ENCODE assay signal across 28 cellular contexts in genomic region chr4:181157647-181158046, GRCh38.
"Had no signal": no experiment of that assay in that cellular context is flagged by ENCODE, and none has a peak within 500 bp of the region (broad histone marks: within the 10 kb centered on the region; RNA-seq: fewer than 3 reads in every experiment).

No MANE protein-coding gene starts in this region.

- ATAC-seq: activated CD8-positive, alpha-beta T cell treated with anti-CD3 and anti-CD28 coated beads for 36 hours; activated naive CD8-positive, alpha-beta T cell treated with anti-CD3 and anti-CD28 coated beads, Interleukin-2, amount 50 U/mL, for 24 hours; activated T-cell treated with anti-CD3 and anti-CD28 coated beads, Interleukin-2, amount 50 U/mL, for 4 hours; activated T-helper 17 cell treated with anti-CD3 and anti-CD28 coated beads, Interleukin-2, amount 50 U/mL, for 72 hours; effector memory CD8-positive, alpha-beta T cell; left colon; naive thymus-derived CD4-positive, alpha-beta T cell; pancreas; stimulated activated effector memory CD8-positive, alpha-beta T cell treated with anti-CD3 and anti-CD28 coated beads, Interleukin-12 subunit alpha, Interleukin-12 subunit beta, amount 100 ng/mL, for 72 hours; WTC11 had no signal

- H3K4me3 ChIP-seq: pancreas, prostate gland, sigmoid colon, thoracic aorta, uterus had no signal

- H3K9me3 ChIP-seq: pancreas, prostate gland, sigmoid colon, thoracic aorta, uterus had no signal

- DNase-seq: activated CD4-positive, alpha-beta T cell treated with anti-CD3 and anti-CD28 coated beads for 1 hour; activated CD4-positive, alpha-beta T cell treated with anti-CD3 and anti-CD28 coated beads, Interleukin-2, amount 50 U/mL, for 1 hour; activated CD8-positive, alpha-beta T cell treated with anti-CD3 and anti-CD28 coated beads for 36 hours; activated gamma-delta T cell treated with Interleukin-2 at 50 U/mL for 16 hours; activated naive CD8-positive, alpha-beta T cell treated with anti-CD3 and anti-CD28 coated beads, Interleukin-2, amount 50 U/mL, for 24 hours; activated T-cell treated with anti-CD3 and anti-CD28 coated beads, Interleukin-2, amount 50 U/mL, for 4 hours; amygdala; caudate nucleus; cortex of kidney; effector memory CD8-positive, alpha-beta T cell; erythroblast; head of caudate nucleus; hippocampal formation; left colon; midbrain; naive thymus-derived CD4-positive, alpha-beta T cell; nucleus accumbens; pancreas; sigmoid colon; small intestine; stimulated activated CD4-positive, alpha-beta T cell treated with anti-CD3 and anti-CD28 coated beads, Interleukin-4, amount 100 ng/mL, for 24 hours; trophoblast cell; uterus had no signal

- H3K27ac ChIP-seq: pancreas, prostate gland, sigmoid colon, thoracic aorta, uterus had no signal

- H3K4me1 ChIP-seq: pancreas, prostate gland, sigmoid colon, uterus had no signal

- H3K27me3 ChIP-seq: pancreas, sigmoid colon, uterus had no signal

- H3K36me3 ChIP-seq: pancreas, prostate gland, sigmoid colon, thoracic aorta, uterus had no signal
